1 cellular context compared by ENCODE assay signal in the genomic region with DNA sequence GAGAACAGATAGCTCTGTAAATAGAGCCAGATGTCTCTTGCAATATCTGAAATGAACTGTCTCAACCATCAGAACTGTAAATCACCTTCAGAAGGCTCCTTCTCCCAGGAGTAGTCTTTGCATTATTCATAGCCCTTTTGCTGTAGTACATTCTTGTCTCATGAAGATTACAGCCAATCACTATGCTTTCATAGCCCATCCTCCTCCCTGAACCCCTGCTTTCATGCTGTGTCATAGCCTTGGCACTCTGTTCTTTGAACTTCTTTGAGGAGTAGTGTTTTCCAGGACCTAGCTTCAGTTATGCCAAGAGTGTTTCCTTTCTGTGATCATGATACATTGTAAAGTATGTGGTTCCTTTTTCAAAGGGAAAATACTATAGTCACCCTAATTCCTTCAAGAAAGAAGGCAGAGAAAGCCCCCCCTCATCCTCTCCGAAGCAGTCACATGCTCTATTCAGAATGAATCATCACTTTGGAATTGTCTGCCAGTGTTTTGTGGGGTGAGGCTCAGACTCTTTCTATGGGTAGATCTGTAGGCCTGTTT.
A peak's percentile ranks its signal among the peaks of the same experiment; 100 is the strongest.
TF ChIP-seq lines count a peak whose summit lies in the region.

No MANE protein-coding gene starts in this region.

TF ChIP-seq in SK-N-SH, 30 proteins besides CTCF, POLR2A, EP300 and RAD21 (continued from another document):
- TF ChIP-seq, protein P1, sequence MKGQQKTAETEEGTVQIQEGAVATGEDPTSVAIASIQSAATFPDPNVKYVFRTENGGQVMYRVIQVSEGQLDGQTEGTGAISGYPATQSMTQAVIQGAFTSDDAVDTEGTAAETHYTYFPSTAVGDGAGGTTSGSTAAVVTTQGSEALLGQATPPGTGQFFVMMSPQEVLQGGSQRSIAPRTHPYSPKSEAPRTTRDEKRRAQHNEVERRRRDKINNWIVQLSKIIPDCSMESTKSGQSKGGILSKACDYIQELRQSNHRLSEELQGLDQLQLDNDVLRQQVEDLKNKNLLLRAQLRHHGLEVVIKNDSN (IDR thresholded peaks at IDR 0.05; ENCODE audit: borderline replicate concordance, low read depth): peak; percentile 90
- TF ChIP-seq ELF1 (IDR thresholded peaks at IDR 0.05): no peak
- TF ChIP-seq GATA2 (CRISPR knock-in tag; IDR thresholded peaks at IDR 0.05): no peak
- TF ChIP-seq TAF1 (IDR thresholded peaks at IDR 0.05; ENCODE audit: borderline replicate concordance, low read depth, low read length): peak; percentile 31; the same call in 1 of the 2 replicates
- TF ChIP-seq, protein P2, sequence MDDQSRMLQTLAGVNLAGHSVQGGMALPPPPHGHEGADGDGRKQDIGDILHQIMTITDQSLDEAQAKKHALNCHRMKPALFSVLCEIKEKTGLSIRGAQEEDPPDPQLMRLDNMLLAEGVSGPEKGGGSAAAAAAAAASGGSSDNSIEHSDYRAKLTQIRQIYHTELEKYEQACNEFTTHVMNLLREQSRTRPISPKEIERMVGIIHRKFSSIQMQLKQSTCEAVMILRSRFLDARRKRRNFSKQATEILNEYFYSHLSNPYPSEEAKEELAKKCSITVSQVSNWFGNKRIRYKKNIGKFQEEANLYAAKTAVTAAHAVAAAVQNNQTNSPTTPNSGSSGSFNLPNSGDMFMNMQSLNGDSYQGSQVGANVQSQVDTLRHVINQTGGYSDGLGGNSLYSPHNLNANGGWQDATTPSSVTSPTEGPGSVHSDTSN (IDR thresholded peaks at IDR 0.05): peak; percentile 95
- peak; percentile 87 for TF ChIP-seq NFIC (IDR thresholded peaks at IDR 0.05; ENCODE audit: borderline replicate concordance)
- peak; percentile 63; the same call in 1 of the 2 replicates for TF ChIP-seq POLR2AphosphoS5 (IDR thresholded peaks at IDR 0.05; ENCODE audit: low read depth, low read length)
- peak; percentile 88 for TF ChIP-seq TEAD4 (IDR thresholded peaks at IDR 0.05; ENCODE audit: borderline replicate concordance, insufficient read depth)
- peak; percentile 92 for TF ChIP-seq FOSL2 (IDR thresholded peaks at IDR 0.05; ENCODE audit: borderline replicate concordance, low read depth)
- TF ChIP-seq, protein P3, sequence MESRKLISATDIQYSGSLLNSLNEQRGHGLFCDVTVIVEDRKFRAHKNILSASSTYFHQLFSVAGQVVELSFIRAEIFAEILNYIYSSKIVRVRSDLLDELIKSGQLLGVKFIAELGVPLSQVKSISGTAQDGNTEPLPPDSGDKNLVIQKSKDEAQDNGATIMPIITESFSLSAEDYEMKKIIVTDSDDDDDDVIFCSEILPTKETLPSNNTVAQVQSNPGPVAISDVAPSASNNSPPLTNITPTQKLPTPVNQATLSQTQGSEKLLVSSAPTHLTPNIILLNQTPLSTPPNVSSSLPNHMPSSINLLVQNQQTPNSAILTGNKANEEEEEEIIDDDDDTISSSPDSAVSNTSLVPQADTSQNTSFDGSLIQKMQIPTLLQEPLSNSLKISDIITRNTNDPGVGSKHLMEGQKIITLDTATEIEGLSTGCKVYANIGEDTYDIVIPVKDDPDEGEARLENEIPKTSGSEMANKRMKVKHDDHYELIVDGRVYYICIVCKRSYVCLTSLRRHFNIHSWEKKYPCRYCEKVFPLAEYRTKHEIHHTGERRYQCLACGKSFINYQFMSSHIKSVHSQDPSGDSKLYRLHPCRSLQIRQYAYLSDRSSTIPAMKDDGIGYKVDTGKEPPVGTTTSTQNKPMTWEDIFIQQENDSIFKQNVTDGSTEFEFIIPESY (IDR thresholded peaks at IDR 0.05; ENCODE audit: borderline replicate concordance, low read depth): no peak
- TF ChIP-seq RXRA (IDR thresholded peaks at IDR 0.05; ENCODE audit: borderline replicate concordance, low read depth): peak; percentile 87
- no peak for TF ChIP-seq MEF2A (IDR thresholded peaks at IDR 0.05; ENCODE audit: borderline replicate concordance, low read depth)
- no peak for TF ChIP-seq SIN3A (IDR thresholded peaks at IDR 0.05; ENCODE audit: borderline replicate concordance, low read depth, low read length)
- TF ChIP-seq TCF12 (IDR thresholded peaks at IDR 0.05): peak; percentile 87
- no peak for TF ChIP-seq GABPA (IDR thresholded peaks at IDR 0.05; ENCODE audit: low read depth)
TF ChIP-seq in SK-N-SH: peak in this region for 12.
